9 cellular contexts compared by ENCODE assay signal in the genomic region with DNA sequence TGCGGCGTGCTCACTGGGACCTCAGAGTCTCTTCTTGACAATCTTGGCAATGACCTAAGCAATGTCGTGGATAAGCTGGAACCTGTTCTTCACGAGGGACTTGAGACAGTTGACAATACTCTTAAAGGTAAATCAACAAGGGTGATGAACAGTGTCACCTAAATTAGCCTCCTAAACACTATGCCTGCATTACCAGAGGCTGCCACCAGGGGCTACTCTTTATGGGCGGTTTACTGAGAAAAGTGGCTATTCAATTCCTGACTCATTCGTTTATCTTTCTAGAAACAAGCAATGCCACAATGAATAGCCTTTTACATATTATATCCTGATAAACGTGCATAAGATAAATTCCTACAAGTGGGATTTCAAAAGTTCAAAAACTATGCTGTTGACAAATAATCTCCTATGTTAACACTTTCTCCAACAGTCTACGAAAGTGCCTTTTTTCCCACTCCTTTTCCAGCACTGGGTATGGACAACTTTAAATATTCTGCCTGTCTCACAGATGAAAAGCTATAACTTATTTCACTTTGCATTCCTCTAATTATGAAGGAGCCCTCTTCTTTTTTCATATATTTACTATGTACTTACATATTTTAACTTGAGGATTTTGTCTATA. TPM values are rescaled to one million over a fixed set of nuclear protein-coding genes. Genes with fewer than 3 reads are reported as not detected.
DNase-seq lines count a peak whose midpoint lies in the region; ATAC-seq and TF ChIP-seq lines count a peak whose summit lies in the region.
"Had no signal": no experiment of that assay in that cellular context is flagged by ENCODE, and none has a peak within 500 bp of the region (broad histone marks: within the 10 kb centered on the region; RNA-seq: fewer than 3 reads in every experiment).

No MANE protein-coding gene starts in this region.

- H3K4me3 ChIP-seq in CD8-positive, alpha-beta T cell (ENCODE audit: low read depth, low read length): no peak overlapping the region
- H3K4me3 ChIP-seq in HFF-Myc (replicated peaks; ENCODE audit: low read depth, low read length): no peak overlapping the region
- no peak overlapping the region for H3K4me3 ChIP-seq in neural cell (ENCODE audit: low read length)

- no peaks in the 10 kb centered on the region for H3K9me2 ChIP-seq in neural cell (ENCODE audit: insufficient read depth, low read length)

- TF ChIP-seq CTCF in CD8-positive, alpha-beta T cell (IDR thresholded peaks at IDR 0.05): peak; percentile 45
- TF ChIP-seq CTCF in HFF-Myc (IDR thresholded peaks at IDR 0.05; ENCODE audit: low read depth, low read length, missing control alignments) (peak; percentile 72), neural cell (IDR thresholded peaks at IDR 0.05; ENCODE audit: poor library complexity, severe bottlenecking) (peak; percentile 24)

- intact Hi-C loops in CD8-positive, alpha-beta T cell (cut with DNase I, micrococcal nuclease): no loop called here

- ATAC-seq in CD8-positive, alpha-beta T cell: no peak
- no peak for ATAC-seq in GM19351 (IDR thresholded peaks at IDR 0.05; ENCODE audit: unreplicated experiment)
- no peak for ATAC-seq in GM21367 (IDR thresholded peaks at IDR 0.05; ENCODE audit: unreplicated experiment)

- POLR2A ChIA-PET in CD8-positive, alpha-beta T cell (lab: Charles Lee): no interaction called here

- no peak for DNase-seq in CD8-positive, alpha-beta T cell
- peak; percentile 4 for DNase-seq in HFF-Myc (ENCODE audit: extremely low read depth, low read depth)
- DNase-seq in activated naive CD8-positive, alpha-beta T cell treated with anti-CD3 and anti-CD28 coated beads for 36 hours: peak; percentile 25
- no peak for DNase-seq in NCI-H2107 treated with DMSO at 0.1 percent for 48 hours (lab: John Stamatoyannopoulos, UW; ENCODE audit: unreplicated experiment)
- DNase-seq in medulla oblongata (ENCODE audit: extremely low spot score): no peak
- DNase-seq: SHP77 had no signal

- no peak overlapping the region for H3K9ac ChIP-seq in neural cell (ENCODE audit: low read length)

- H3K79me2 ChIP-seq in neural cell (replicated peaks; ENCODE audit: insufficient read depth, low read length): no peaks in the 10 kb centered on the region

- no peak overlapping the region for H3K4me3 Mint-ChIP-seq in CD8-positive, alpha-beta T cell
- no peak overlapping the region for H3K4me3 Mint-ChIP-seq in activated naive CD8-positive, alpha-beta T cell treated with anti-CD3 and anti-CD28 coated beads for 36 hours

- no peaks in the 10 kb centered on the region for H3F3A ChIP-seq in neural cell (ENCODE audit: insufficient read depth, low read length, poor library complexity, severe bottlenecking)

- CTCF ChIA-PET in CD8-positive, alpha-beta T cell (lab: Charles Lee): interaction anchor here (0.7 kb wide), 1 partner anchor 268 kb away, joined by 3 read pairs; no protein-coding TSS in a partner anchor

- peaks cover 11% of the 10 kb centered on the region for H3K27me3 Mint-ChIP-seq in CD8-positive, alpha-beta T cell (ENCODE audit: low read depth)
- H3K27me3 Mint-ChIP-seq in activated naive CD8-positive, alpha-beta T cell treated with anti-CD3 and anti-CD28 coated beads for 36 hours: peaks cover 4% of the 10 kb centered on the region

- H3K27ac ChIP-seq in CD8-positive, alpha-beta T cell (ENCODE audit: low read depth, low read length): no peak overlapping the region
- H3K27ac ChIP-seq in neural cell (ENCODE audit: low read length): no peak overlapping the region

- peaks cover 13% of the 10 kb centered on the region for H3K9me3 Mint-ChIP-seq in CD8-positive, alpha-beta T cell
- peaks cover 17% of the 10 kb centered on the region for H3K9me3 Mint-ChIP-seq in activated naive CD8-positive, alpha-beta T cell treated with anti-CD3 and anti-CD28 coated beads for 36 hours

- no peaks in the 10 kb centered on the region for H3K36me3 Mint-ChIP-seq in CD8-positive, alpha-beta T cell
- peaks cover 3% of the 10 kb centered on the region for H3K36me3 Mint-ChIP-seq in activated naive CD8-positive, alpha-beta T cell treated with anti-CD3 and anti-CD28 coated beads for 36 hours

- no peaks in the 10 kb centered on the region for H4K20me1 ChIP-seq in neural cell (ENCODE audit: insufficient read depth)

- H2AFZ ChIP-seq in neural cell (ENCODE audit: low read depth, low read length): no peak overlapping the region

- no peaks in the 10 kb centered on the region for H3K9me3 ChIP-seq in CD8-positive, alpha-beta T cell (ENCODE audit: low read length)
- no peaks in the 10 kb centered on the region for H3K9me3 ChIP-seq in neural cell (ENCODE audit: low read length)

- no peak for TF ChIP-seq EP300 in neural cell (conservative IDR thresholded peaks at IDR 0.05; ENCODE audit: poor library complexity, severe bottlenecking)

- no peak overlapping the region for H3K27ac Mint-ChIP-seq in CD8-positive, alpha-beta T cell
- no peak overlapping the region for H3K27ac Mint-ChIP-seq in activated naive CD8-positive, alpha-beta T cell treated with anti-CD3 and anti-CD28 coated beads for 36 hours

- H3K4me1 Mint-ChIP-seq in CD8-positive, alpha-beta T cell (ENCODE audit: low read depth): no peaks in the 10 kb centered on the region
- no peaks in the 10 kb centered on the region for H3K4me1 Mint-ChIP-seq in activated naive CD8-positive, alpha-beta T cell treated with anti-CD3 and anti-CD28 coated beads for 36 hours

- no peaks in the 10 kb centered on the region for H3K36me3 ChIP-seq in CD8-positive, alpha-beta T cell (ENCODE audit: insufficient read depth, low read length)
- no peaks in the 10 kb centered on the region for H3K36me3 ChIP-seq in neural cell (ENCODE audit: insufficient read depth, low read length)

- H3K4me2 ChIP-seq in neural cell (ENCODE audit: low read length): no peak overlapping the region

- no peaks in the 10 kb centered on the region for H3K4me1 ChIP-seq in CD8-positive, alpha-beta T cell (ENCODE audit: insufficient read depth, low read length)

- no peak for TF ChIP-seq RAD21 in neural cell (conservative IDR thresholded peaks at IDR 0.05)

- no peaks in the 10 kb centered on the region for H3K27me3 ChIP-seq in CD8-positive, alpha-beta T cell (ENCODE audit: insufficient read depth, low read length)
- no peaks in the 10 kb centered on the region for H3K27me3 ChIP-seq in neural cell (ENCODE audit: insufficient read depth, low read depth, low read length)

TF ChIP-seq in neural cell, 6 proteins besides CTCF, POLR2A, EP300 and RAD21:
- TF ChIP-seq SMC3 (conservative IDR thresholded peaks at IDR 0.05; ENCODE audit: poor library complexity): no peak
- TF ChIP-seq TAF1 (IDR thresholded peaks at IDR 0.05; ENCODE audit: low read depth): no peak
- no peak for TF ChIP-seq MXI1 (conservative IDR thresholded peaks at IDR 0.05; ENCODE audit: poor library complexity, severe bottlenecking)
- no peak for TF ChIP-seq POLR2AphosphoS5 (IDR thresholded peaks at IDR 0.05)
- TF ChIP-seq, protein P1, sequence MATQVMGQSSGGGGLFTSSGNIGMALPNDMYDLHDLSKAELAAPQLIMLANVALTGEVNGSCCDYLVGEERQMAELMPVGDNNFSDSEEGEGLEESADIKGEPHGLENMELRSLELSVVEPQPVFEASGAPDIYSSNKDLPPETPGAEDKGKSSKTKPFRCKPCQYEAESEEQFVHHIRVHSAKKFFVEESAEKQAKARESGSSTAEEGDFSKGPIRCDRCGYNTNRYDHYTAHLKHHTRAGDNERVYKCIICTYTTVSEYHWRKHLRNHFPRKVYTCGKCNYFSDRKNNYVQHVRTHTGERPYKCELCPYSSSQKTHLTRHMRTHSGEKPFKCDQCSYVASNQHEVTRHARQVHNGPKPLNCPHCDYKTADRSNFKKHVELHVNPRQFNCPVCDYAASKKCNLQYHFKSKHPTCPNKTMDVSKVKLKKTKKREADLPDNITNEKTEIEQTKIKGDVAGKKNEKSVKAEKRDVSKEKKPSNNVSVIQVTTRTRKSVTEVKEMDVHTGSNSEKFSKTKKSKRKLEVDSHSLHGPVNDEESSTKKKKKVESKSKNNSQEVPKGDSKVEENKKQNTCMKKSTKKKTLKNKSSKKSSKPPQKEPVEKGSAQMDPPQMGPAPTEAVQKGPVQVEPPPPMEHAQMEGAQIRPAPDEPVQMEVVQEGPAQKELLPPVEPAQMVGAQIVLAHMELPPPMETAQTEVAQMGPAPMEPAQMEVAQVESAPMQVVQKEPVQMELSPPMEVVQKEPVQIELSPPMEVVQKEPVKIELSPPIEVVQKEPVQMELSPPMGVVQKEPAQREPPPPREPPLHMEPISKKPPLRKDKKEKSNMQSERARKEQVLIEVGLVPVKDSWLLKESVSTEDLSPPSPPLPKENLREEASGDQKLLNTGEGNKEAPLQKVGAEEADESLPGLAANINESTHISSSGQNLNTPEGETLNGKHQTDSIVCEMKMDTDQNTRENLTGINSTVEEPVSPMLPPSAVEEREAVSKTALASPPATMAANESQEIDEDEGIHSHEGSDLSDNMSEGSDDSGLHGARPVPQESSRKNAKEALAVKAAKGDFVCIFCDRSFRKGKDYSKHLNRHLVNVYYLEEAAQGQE (IDR thresholded peaks at IDR 0.05; ENCODE audit: borderline replicate concordance): no peak
- no peak for TF ChIP-seq EZH2 (IDR thresholded peaks at IDR 0.05; ENCODE audit: borderline replicate concordance, insufficient read depth, low read length, poor library complexity, severe bottlenecking)
TF ChIP-seq in neural cell: peak in this region for 0.

RNA-seq across cellular contexts. Expression of a gene that starts 1.3 kb away (rescaled TPM):
- total RNA-seq in CD8-positive, alpha-beta T cell: not detected
- total RNA-seq in activated naive CD8-positive, alpha-beta T cell treated with anti-CD3 and anti-CD28 coated beads for 36 hours: not detected
- polyA plus RNA-seq in neural cell: not detected in 2 replicates
- polyA minus RNA-seq in neural cell: not detected in 2 replicates

RNA-seq across cellular contexts. Expression of a gene that starts 47.9 kb away (rescaled TPM):
- not detected for total RNA-seq in CD8-positive, alpha-beta T cell
- not detected for total RNA-seq in activated naive CD8-positive, alpha-beta T cell treated with anti-CD3 and anti-CD28 coated beads for 36 hours
- not detected in 2 replicates for polyA plus RNA-seq in neural cell
- not detected in 2 replicates for polyA minus RNA-seq in neural cell

Comparison
In these comparisons a context has a peak if more than half of its experiments do, and no peak if none do; other contexts are left out.
1. DNase-seq: peak in HFF-Myc (single experiment) and activated naive CD8-positive, alpha-beta T cell treated with anti-CD3 and anti-CD28 coated beads for 36 hours (single experiment); none in CD8-positive, alpha-beta T cell (0 of 7), NCI-H2107 treated with DMSO at 0.1 percent for 48 hours (single experiment) and medulla oblongata (single experiment).
2. Peak in every context shown above with its lines, with median percentiles within 50 percentile points of each other: CTCF ChIP-seq.